In the genomic region with DNA sequence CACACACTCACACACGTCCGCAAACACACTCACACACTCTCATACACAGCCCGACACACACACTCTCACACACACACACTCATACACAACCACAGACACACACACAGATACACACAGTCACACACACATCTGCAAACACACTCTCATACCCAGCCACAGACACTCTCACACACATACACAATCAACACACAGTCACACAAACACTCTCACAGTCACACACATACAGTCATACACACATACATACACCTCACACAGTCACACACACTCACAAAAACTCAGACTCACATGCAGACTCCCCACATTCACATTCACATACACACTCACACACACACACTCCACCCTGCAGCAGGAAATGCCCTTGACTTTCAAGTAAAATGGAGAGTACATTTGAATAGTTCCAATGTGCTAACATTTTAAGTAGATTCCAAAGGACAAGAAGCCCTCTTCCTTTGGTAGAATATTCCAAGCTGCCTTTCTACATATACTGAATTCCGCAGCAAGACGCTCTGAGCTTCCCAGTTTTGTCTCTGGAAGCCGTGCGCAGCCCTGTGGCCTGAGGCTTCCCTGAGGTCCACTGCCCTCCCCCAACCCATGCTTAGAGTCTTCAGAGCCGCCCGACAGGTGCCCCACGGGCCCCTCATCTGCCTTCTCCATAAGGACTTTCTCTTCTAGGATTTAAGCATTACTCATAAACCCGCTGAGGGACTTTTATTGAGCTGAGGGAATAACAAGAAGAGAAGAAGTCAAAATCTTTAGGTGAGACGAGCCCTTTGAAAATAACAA, we compare ENCODE assay signal across 17 cellular contexts.
"Had no signal": no experiment of that assay in that cellular context is flagged by ENCODE, and none has a peak within 500 bp of the region (broad histone marks: within the 10 kb centered on the region; RNA-seq: fewer than 3 reads in every experiment).

No MANE protein-coding gene starts in this region.

- H3K4me3 ChIP-seq: adrenal gland, ascending aorta, lung, spleen, thoracic aorta, upper lobe of right lung had no signal

- H3K27me3 ChIP-seq: adrenal gland, ascending aorta, upper lobe of right lung had no signal

- H3K9me3 ChIP-seq: adrenal gland, ascending aorta, spleen, thoracic aorta, upper lobe of right lung had no signal

- H3K4me1 ChIP-seq: adrenal gland, ascending aorta, foreskin keratinocyte, upper lobe of right lung had no signal

- ATAC-seq: activated CD8-positive, alpha-beta T cell treated with anti-CD3 and anti-CD28 coated beads for 36 hours; foreskin keratinocyte; left lobe of liver; naive thymus-derived CD8-positive, alpha-beta T cell; upper lobe of right lung had no signal

- H3K36me3 ChIP-seq: adrenal gland, ascending aorta, upper lobe of right lung had no signal

- H3K27ac ChIP-seq: ascending aorta, foreskin keratinocyte, thoracic aorta, upper lobe of right lung had no signal

- DNase-seq: activated CD4-positive, alpha-beta T cell treated with anti-CD3 and anti-CD28 coated beads, Interleukin-2, amount 10 ng/mL, durations not matched to agents 7 days and 5 days; activated CD4-positive, CD25-positive, alpha-beta regulatory T cell treated with anti-CD3 and anti-CD28 coated beads, Interleukin-2, amount 50 U/mL, for 72 hours; activated CD8-positive, alpha-beta T cell treated with anti-CD3 and anti-CD28 coated beads for 36 hours; activated T-cell treated with anti-CD3 and anti-CD28 coated beads, Interleukin-2, amount 50 U/mL, for 1 hour; adrenal gland; cortex of kidney; effector CD4-positive, alpha-beta T cell; foreskin keratinocyte; naive thymus-derived CD8-positive, alpha-beta T cell; spleen; stimulated activated CD4-positive, alpha-beta T cell treated with anti-CD3 and anti-CD28 coated beads, Interleukin-4, amount 100 ng/mL, for 1 hour; stimulated activated naive CD4-positive, alpha-beta T cell treated with Interleukin-2 at 50 U/mL for 16 hours; upper lobe of right lung had no signal
